ENCODE assay signal across 1 cellular context in the genomic region with DNA sequence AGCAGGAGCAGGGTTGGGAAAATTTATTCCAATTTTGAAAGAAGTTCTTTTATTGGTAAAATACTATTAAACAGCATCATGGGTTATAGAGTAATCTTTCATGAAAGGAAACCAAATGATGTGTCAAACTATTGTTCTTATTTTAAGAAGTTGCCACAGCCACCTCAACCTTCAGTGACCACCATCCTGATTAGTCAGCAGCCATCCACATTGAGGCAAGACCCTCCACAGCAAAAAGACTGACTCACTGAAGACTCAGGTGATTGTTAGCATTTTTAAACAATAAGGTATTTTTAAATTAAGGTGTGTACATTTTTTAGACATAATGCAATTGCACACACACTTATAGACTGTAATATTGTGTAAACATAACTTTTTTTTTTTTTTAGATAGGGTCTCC.
TF ChIP-seq lines count a peak whose summit lies in the region.

No MANE protein-coding gene starts in this region.

TF ChIP-seq in IMR-90, 13 proteins besides CTCF, POLR2A, EP300 and RAD21 (continued from another document):
- TF ChIP-seq, protein P1, sequence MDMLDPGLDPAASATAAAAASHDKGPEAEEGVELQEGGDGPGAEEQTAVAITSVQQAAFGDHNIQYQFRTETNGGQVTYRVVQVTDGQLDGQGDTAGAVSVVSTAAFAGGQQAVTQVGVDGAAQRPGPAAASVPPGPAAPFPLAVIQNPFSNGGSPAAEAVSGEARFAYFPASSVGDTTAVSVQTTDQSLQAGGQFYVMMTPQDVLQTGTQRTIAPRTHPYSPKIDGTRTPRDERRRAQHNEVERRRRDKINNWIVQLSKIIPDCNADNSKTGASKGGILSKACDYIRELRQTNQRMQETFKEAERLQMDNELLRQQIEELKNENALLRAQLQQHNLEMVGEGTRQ (IDR thresholded peaks at IDR 0.05; ENCODE audit: low read depth, low read length): no peak
TF ChIP-seq in IMR-90: peak in this region for 0.
